In genomic region chr10:61286695-61287094, GRCh38 we compare ENCODE assay signal across 10 cellular contexts.
DNase-seq lines count a peak whose midpoint lies in the region; ATAC-seq and FAIRE-seq lines count a peak whose summit lies in the region.
"Had no signal": no experiment of that assay in that cellular context is flagged by ENCODE, and none has a peak within 500 bp of the region (broad histone marks: within the 10 kb centered on the region; RNA-seq: fewer than 3 reads in every experiment).

No MANE protein-coding gene starts in this region.

- no peak overlapping the region for H3K4me3 ChIP-seq in right cardiac atrium (ENCODE audit: low read length)
- H3K4me3 ChIP-seq: SJSA1 had no signal

- no peaks in the 10 kb centered on the region for H3K36me3 Mint-ChIP-seq in dendritic cell treated with granulocyte-macrophage colony-stimulating factor and Interleukin-4, amounts not matched to agents 40 ng/mL and 50 ng/mL, for 4 days (ENCODE audit: low read depth)

- H3K27me3 Mint-ChIP-seq in dendritic cell treated with granulocyte-macrophage colony-stimulating factor and Interleukin-4, amounts not matched to agents 40 ng/mL and 50 ng/mL, for 4 days = peaks cover 16% of the 10 kb centered on the region

- H3K27ac ChIP-seq in right cardiac atrium (ENCODE audit: low read length) = no peak overlapping the region
- H3K27ac ChIP-seq: SJSA1 had no signal

- no peaks in the 10 kb centered on the region for H3K9me3 ChIP-seq in right cardiac atrium (ENCODE audit: control insufficient read depth, low read length)
- H3K9me3 ChIP-seq: SJSA1 had no signal

- no peak overlapping the region for H3K4me3 Mint-ChIP-seq in dendritic cell treated with granulocyte-macrophage colony-stimulating factor and Interleukin-4, amounts not matched to agents 40 ng/mL and 50 ng/mL, for 4 days

- H3K9me3 Mint-ChIP-seq in dendritic cell treated with granulocyte-macrophage colony-stimulating factor and Interleukin-4, amounts not matched to agents 40 ng/mL and 50 ng/mL, for 4 days = peaks cover 21% of the 10 kb centered on the region

- no peaks in the 10 kb centered on the region for H3K4me1 ChIP-seq in right cardiac atrium (ENCODE audit: control insufficient read depth, insufficient read depth, low read length)

- ATAC-seq in GM21367 (IDR thresholded peaks at IDR 0.05; ENCODE audit: unreplicated experiment) (peak; percentile 100), HG03378 (IDR thresholded peaks at IDR 0.05; ENCODE audit: unreplicated experiment) (peak; percentile 100), right cardiac atrium (no peak)

- WGBS in right cardiac atrium = 74% methylated on average over 3 of the region's 3 CpGs

- intact Hi-C loops in dendritic cell treated with granulocyte-macrophage colony-stimulating factor and Interleukin-4, amounts not matched to agents 40 ng/mL and 50 ng/mL, for 4 days (cut with micrococcal nuclease) = loop anchor here (1.0 to 10.0 kb wide), 4 partner anchors 104 to 322 kb away; no protein-coding TSS in a partner anchor
- intact Hi-C loops in right cardiac atrium (cut with DNase I) = loop anchor here (5.0 to 10.0 kb wide), 5 partner anchors 142 to 474 kb away; no protein-coding TSS in a partner anchor

- FAIRE-seq in GM18507 (lab: Jason Lieb, UNC) = peak; percentile 96
- FAIRE-seq: H1 had no signal

- DNase-seq in GM18507 (ENCODE audit: extremely low spot score, insufficient read length, low read depth) (peak; percentile 28), NCI-H1930 (lab: John Stamatoyannopoulos, UW) (no peak), C1 segment of cervical spinal cord (lab: John Stamatoyannopoulos, UW) (no peak), NCI-H2196 treated with DMSO at 0.1 percent for 48 hours (lab: John Stamatoyannopoulos, UW; ENCODE audit: unreplicated experiment) (no peak), right cardiac atrium (no peak)

- H3K27ac Mint-ChIP-seq in dendritic cell treated with granulocyte-macrophage colony-stimulating factor and Interleukin-4, amounts not matched to agents 40 ng/mL and 50 ng/mL, for 4 days = peak overlapping the region; percentile 64

- H3K4me1 Mint-ChIP-seq in dendritic cell treated with granulocyte-macrophage colony-stimulating factor and Interleukin-4, amounts not matched to agents 40 ng/mL and 50 ng/mL, for 4 days (ENCODE audit: low read depth) = peaks cover 19% of the 10 kb centered on the region

- no peaks in the 10 kb centered on the region for H3K27me3 ChIP-seq in right cardiac atrium (ENCODE audit: control insufficient read depth, insufficient read depth)
- H3K27me3 ChIP-seq: SJSA1 had no signal

Comparison
In these comparisons a context has a peak if more than half of its experiments do, and no peak if none do; other contexts are left out.
1. ATAC-seq: peak in GM21367 (single experiment) and HG03378 (single experiment); none in right cardiac atrium (0 of 2).